Comparison of ENCODE assay signal across 8 cellular contexts in the genomic region with DNA sequence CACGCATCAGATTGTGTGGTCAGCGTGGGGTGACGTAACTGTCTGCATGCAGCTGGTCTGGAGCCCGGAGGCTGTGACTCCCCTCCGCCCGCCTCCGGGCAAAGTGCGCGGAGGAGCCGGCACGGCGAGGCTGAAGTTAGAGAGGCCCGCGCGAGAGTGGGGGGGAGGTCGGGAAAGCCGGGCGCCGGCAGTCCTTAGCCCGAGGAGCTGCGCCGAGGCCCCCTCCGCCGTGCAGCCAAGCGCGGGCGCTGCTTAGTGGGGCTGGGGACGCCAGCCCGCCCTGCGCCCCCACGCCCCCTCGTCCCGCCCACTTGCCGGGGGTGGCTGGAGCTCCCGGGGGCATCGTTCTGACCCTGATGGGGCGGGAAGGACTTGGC. TPM values are rescaled to one million over a fixed set of nuclear protein-coding genes. Genes with fewer than 3 reads are reported as not detected.
A peak's percentile ranks its signal among the peaks of the same experiment; 100 is the strongest.
DNase-seq lines count a peak whose midpoint lies in the region; ATAC-seq and TF ChIP-seq lines count a peak whose summit lies in the region.

No MANE protein-coding gene starts in this region.

- H3K27me3 Mint-ChIP-seq in activated naive CD8-positive, alpha-beta T cell treated with anti-CD3 and anti-CD28 coated beads, Interleukin-2, amount 50 U/mL, for 24 hours = no peaks in the 10 kb centered on the region

- TF ChIP-seq POLR2A in heart left ventricle (IDR thresholded peaks at IDR 0.05) = no peak
- peak; percentile 52 for TF ChIP-seq POLR2A in ovary (IDR thresholded peaks at IDR 0.05)

- H3K9me3 ChIP-seq in RWPE2 (ENCODE audit: severe bottlenecking) (no peaks in the 10 kb centered on the region), heart left ventricle (peaks cover 0 to 4% (median 0%) of the 10 kb centered on the region in 12 donors), ovary (no peaks in the 10 kb centered on the region)

- peak in 9 of 14 donors; percentile 37 to 74 (median 54) for DNase-seq in C1 segment of cervical spinal cord (lab: John Stamatoyannopoulos, UW)
- no peak for DNase-seq in RWPE2 (ENCODE audit: low spot score)
- peak; percentile 72 for DNase-seq in activated naive CD8-positive, alpha-beta T cell treated with anti-CD3 and anti-CD28 coated beads, Interleukin-2, amount 50 U/mL, for 24 hours
- DNase-seq in heart left ventricle = peak; percentile 77 to 90 (median 85)
- DNase-seq in ovary = peak in 4 of 5 donors; percentile 85 to 88 (median 86)
- DNase-seq in NCI-H2107 treated with DMSO at 0.1 percent for 48 hours (lab: John Stamatoyannopoulos, UW; ENCODE audit: unreplicated experiment) = no peak

- peak; percentile 47 for ATAC-seq in GM19351 (IDR thresholded peaks at IDR 0.05; ENCODE audit: unreplicated experiment)
- peak; percentile 46 for ATAC-seq in HG03439 (IDR thresholded peaks at IDR 0.05; ENCODE audit: unreplicated experiment)
- peak; percentile 28 for ATAC-seq in RWPE2 (ENCODE audit: low read depth)
- ATAC-seq in activated naive CD8-positive, alpha-beta T cell treated with anti-CD3 and anti-CD28 coated beads, Interleukin-2, amount 50 U/mL, for 24 hours = peak; percentile 27
- peak; percentile 5 to 77 (median 58) for ATAC-seq in heart left ventricle

- intact Hi-C loops in heart left ventricle (cut with DNase I) = loop anchor here in 3 of 10 donors (5.0 to 10.0 kb wide), 2 partner anchors 36 to 321 kb away; partner anchors contain the start of genes CARD19 (in 2 of the 3), FAM120A (in 1 of the 3) and FAM120AOS (in 1 of the 3)
- intact Hi-C loops in ovary (cut with DNase I) = loop anchor here in 2 of 4 donors (5.0 to 10.0 kb wide), 2 partner anchors 36 to 321 kb away; partner anchors contain the start of genes CARD19 (in 1 of the 2), FAM120A (in 1 of the 2) and FAM120AOS (in 1 of the 2)

- H3K9me3 Mint-ChIP-seq in activated naive CD8-positive, alpha-beta T cell treated with anti-CD3 and anti-CD28 coated beads, Interleukin-2, amount 50 U/mL, for 24 hours = no peaks in the 10 kb centered on the region

- H3K27ac ChIP-seq in RWPE2 (ENCODE audit: poor library complexity, severe bottlenecking) = peak overlapping the region; percentile 32
- H3K27ac ChIP-seq in heart left ventricle = peak overlapping the region; percentile 74 to 97 (median 95)
- peak overlapping the region; percentile 70 to 96 for H3K27ac ChIP-seq in ovary

- H3K27ac Mint-ChIP-seq in activated naive CD8-positive, alpha-beta T cell treated with anti-CD3 and anti-CD28 coated beads, Interleukin-2, amount 50 U/mL, for 24 hours = peak overlapping the region; percentile 90

- peaks cover 61% of the 10 kb centered on the region for H3K4me1 Mint-ChIP-seq in activated naive CD8-positive, alpha-beta T cell treated with anti-CD3 and anti-CD28 coated beads, Interleukin-2, amount 50 U/mL, for 24 hours

- TF ChIP-seq EP300 in ovary (IDR thresholded peaks at IDR 0.05) = no peak

- H3K4me3 ChIP-seq in RWPE2 (ENCODE audit: severe bottlenecking) (peak overlapping the region; percentile 59), heart left ventricle (peak overlapping the region; percentile 69 to 98 (median 86)), ovary (peak overlapping the region; percentile 76)

- H3K36me3 ChIP-seq in RWPE2 (ENCODE audit: low read depth) (no peaks in the 10 kb centered on the region), heart left ventricle (peaks cover 0 to 8% (median 0%) of the 10 kb centered on the region in 9 donors), ovary (no peaks in the 10 kb centered on the region)

- 0 to 1% (median 0%) methylated on average over 1 to 37 of the region's 37 CpGs for WGBS in heart left ventricle, 4 donors
- WGBS in ovary, 3 donors = 0 to 2% (median 1%) methylated on average over 31 to 37 of the region's 37 CpGs

- peaks cover 8% of the 10 kb centered on the region for H3K36me3 Mint-ChIP-seq in activated naive CD8-positive, alpha-beta T cell treated with anti-CD3 and anti-CD28 coated beads, Interleukin-2, amount 50 U/mL, for 24 hours (ENCODE audit: low read depth)

- H3K4me1 ChIP-seq in RWPE2 (ENCODE audit: insufficient read depth, poor library complexity, severe bottlenecking) (peaks cover 11% of the 10 kb centered on the region), heart left ventricle (peaks cover 4 to 69% (median 54%) of the 10 kb centered on the region in 12 donors), ovary (ENCODE audit: insufficient read depth) (peaks cover 31% of the 10 kb centered on the region)

- H3K4me3 Mint-ChIP-seq in activated naive CD8-positive, alpha-beta T cell treated with anti-CD3 and anti-CD28 coated beads, Interleukin-2, amount 50 U/mL, for 24 hours = peak overlapping the region; percentile 90

- TF ChIP-seq CTCF in RWPE2 (IDR thresholded peaks at IDR 0.05; ENCODE audit: poor library complexity, severe bottlenecking) = no peak
- TF ChIP-seq CTCF in heart left ventricle (IDR thresholded peaks at IDR 0.05) = no peak
- TF ChIP-seq CTCF in ovary (IDR thresholded peaks at IDR 0.05) = no peak

- H3K27me3 ChIP-seq in RWPE2 (ENCODE audit: insufficient read depth, poor library complexity, severe bottlenecking) (no peaks in the 10 kb centered on the region), heart left ventricle (no peaks in the 10 kb centered on the region), ovary (no peaks in the 10 kb centered on the region)

RNA-seq across cellular contexts. Expression of gene NINJ1, which starts 0.4 kb away (rescaled TPM):
- total RNA-seq in heart left ventricle (10 to 100 TPM; 42.2 to 96.1 (median 56.3) TPM), ovary (10 to 100 TPM; 35.2 to 75.2 (median 40.6) TPM)
- polyA plus RNA-seq in heart left ventricle (10 to 100 TPM; 52.0 to 52.9 TPM), ovary (10 to 100 TPM in 1 of 2 donors, 1 to 10 TPM in 1; 7.5 to 46.1 TPM)

RNA-seq across cellular contexts. Expression of gene CARD19, which starts 37.6 kb away (rescaled TPM):
- total RNA-seq in heart left ventricle (10 to 100 TPM; 24.2 to 46.2 (median 27.5) TPM), ovary (10 to 100 TPM; 34.0 to 50.0 (median 44.7) TPM)
- polyA plus RNA-seq in heart left ventricle (10 to 100 TPM; 38.9 to 42.7 TPM), ovary (10 to 100 TPM in 1 of 2 donors, 1 to 10 TPM in 1; 5.0 to 67.6 TPM)

RNA-seq across cellular contexts. Expression of gene WNK2, which starts 50.3 kb away (rescaled TPM):
- total RNA-seq in heart left ventricle (100 to 1,000 TPM; 107 to 206 (median 129) TPM), ovary (10 to 100 TPM in 3 of 7 donors, 1 to 10 TPM in 4; 1.5 to 24.7 (median 7.1) TPM)
- polyA plus RNA-seq in heart left ventricle (10 to 100 TPM; 29.4 to 97.5 TPM), ovary (1 to 10 TPM in 1 of 2 donors, under 1 TPM in 1; 0.53 to 1.0 TPM)

Comparison
In these comparisons a context has a peak if more than half of its experiments do, and no peak if none do; other contexts are left out.
1. DNase-seq: peak in C1 segment of cervical spinal cord (9 of 14), activated naive CD8-positive, alpha-beta T cell treated with anti-CD3 and anti-CD28 coated beads, Interleukin-2, amount 50 U/mL, for 24 hours (single experiment), heart left ventricle (5 of 5) and ovary (4 of 5); none in RWPE2 (single experiment) and NCI-H2107 treated with DMSO at 0.1 percent for 48 hours (single experiment).
2. H3K27ac ChIP-seq: peak in every context shown above with its lines; median percentile 95 in heart left ventricle; 83 in ovary; 32 in RWPE2.
3. RNA of gene WNK2, which starts 50.3 kb away (total RNA-seq): 107 to 206 TPM in heart left ventricle; 1.5 to 24.7 TPM in ovary; every median in the first group is over 4 times any median in the second.
4. Peak in every context shown above with its lines, with median percentiles within 50 percentile points of each other: ATAC-seq and H3K4me3 ChIP-seq.